ENCODE assay signal across 17 cellular contexts in the genomic region with DNA sequence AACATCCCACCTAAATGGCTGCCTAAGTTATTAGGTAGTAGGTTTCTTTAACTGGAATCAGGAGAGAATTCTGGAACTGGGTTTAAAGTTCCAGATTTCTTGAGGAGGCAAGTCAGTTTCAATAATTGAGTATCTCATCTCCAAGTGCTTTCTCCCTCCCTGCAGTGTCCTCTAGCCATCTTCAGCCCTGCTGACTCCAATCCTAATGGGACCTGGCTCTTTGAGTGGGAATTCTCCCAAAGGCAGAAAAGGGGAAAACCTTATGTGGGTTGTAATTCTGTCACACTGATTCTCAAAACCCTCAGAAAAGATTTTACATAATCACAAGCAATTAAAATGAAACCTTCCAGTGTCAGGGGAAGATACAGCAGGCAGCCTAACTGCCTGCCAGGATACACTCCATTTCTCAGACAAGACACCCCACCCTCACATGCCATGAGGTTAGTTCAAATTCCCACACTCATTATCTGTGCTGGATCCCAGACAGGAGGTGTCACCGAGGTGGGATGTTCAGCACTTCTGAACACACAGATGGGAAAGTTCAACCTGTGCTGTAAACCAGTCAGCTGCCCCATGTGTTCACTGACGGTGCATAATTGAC.
"Had no signal": no experiment of that assay in that cellular context is flagged by ENCODE, and none has a peak within 500 bp of the region (broad histone marks: within the 10 kb centered on the region; RNA-seq: fewer than 3 reads in every experiment).

No MANE protein-coding gene starts in this region.

- H3K4me3 ChIP-seq: heart left ventricle, pancreas had no signal

- H3K27ac Mint-ChIP-seq: activated CD8-positive, alpha-beta memory T cell treated with anti-CD3 and anti-CD28 coated beads, Interleukin-2, amount 10 ng/mL, durations not matched to agents 7 days and 5 days; activated T-cell treated with anti-CD3 and anti-CD28 coated beads, Interleukin-2, amount 50 U/mL, for 24 hours; endodermal cell; stimulated activated effector memory CD8-positive, alpha-beta T cell treated with anti-CD3 and anti-CD28 coated beads, Interleukin-12 subunit alpha, Interleukin-12 subunit beta, amount 100 ng/mL, for 72 hours; T-helper 2 cell treated with Interferon-gamma antibody and Interleukin-4, amounts not matched to agents 5 μg/mL and 100 μg/mL, for 36 hours; type B pancreatic cell had no signal

- H3K36me3 Mint-ChIP-seq: type B pancreatic cell had no signal

- H3K9me3 Mint-ChIP-seq: activated T-cell treated with anti-CD3 and anti-CD28 coated beads, Interleukin-2, amount 50 U/mL, for 24 hours; endodermal cell; stimulated activated effector memory CD8-positive, alpha-beta T cell treated with anti-CD3 and anti-CD28 coated beads, Interleukin-12 subunit alpha, Interleukin-12 subunit beta, amount 100 ng/mL, for 72 hours had no signal

- H3K27me3 Mint-ChIP-seq: activated CD8-positive, alpha-beta memory T cell treated with anti-CD3 and anti-CD28 coated beads, Interleukin-2, amount 10 ng/mL, durations not matched to agents 7 days and 5 days; activated naive CD8-positive, alpha-beta T cell treated with anti-CD3 and anti-CD28 coated beads for 36 hours; activated T-cell treated with anti-CD3 and anti-CD28 coated beads, Interleukin-2, amount 50 U/mL, for 24 hours; type B pancreatic cell had no signal

- H3K4me1 ChIP-seq: pancreas had no signal

- H3K27ac ChIP-seq: foreskin keratinocyte, pancreas had no signal

- H3K9me3 ChIP-seq: heart left ventricle, pancreas had no signal

- H3K27me3 ChIP-seq: foreskin keratinocyte, heart left ventricle, pancreas had no signal

- H3K36me3 ChIP-seq: heart left ventricle, pancreas had no signal

- FAIRE-seq: islet of Langerhans, pancreas had no signal

- ATAC-seq: activated CD4-positive, CD25-positive, alpha-beta regulatory T cell treated with anti-CD3 and anti-CD28 coated beads, Interleukin-2, amount 50 U/mL, for 24 hours; activated CD8-positive, alpha-beta memory T cell treated with anti-CD3 and anti-CD28 coated beads, Interleukin-2, amount 10 ng/mL, durations not matched to agents 7 days and 5 days; foreskin keratinocyte; pancreas; stimulated activated effector memory CD8-positive, alpha-beta T cell treated with anti-CD3 and anti-CD28 coated beads, Interleukin-12 subunit alpha, Interleukin-12 subunit beta, amount 100 ng/mL, for 72 hours had no signal

- DNase-seq: activated CD8-positive, alpha-beta memory T cell treated with anti-CD3 and anti-CD28 coated beads, Interleukin-2, amount 10 ng/mL, durations not matched to agents 7 days and 5 days; activated gamma-delta T cell; activated naive CD8-positive, alpha-beta T cell treated with anti-CD3 and anti-CD28 coated beads for 36 hours; activated T-cell treated with anti-CD3 and anti-CD28 coated beads, Interleukin-2, amount 50 U/mL, for 24 hours; cerebellar nuclear complex; dermis blood vessel endothelial cell; endodermal cell; foreskin keratinocyte; heart left ventricle; pancreas; substantia nigra; SW 1271 had no signal

- H3K4me3 Mint-ChIP-seq: activated CD8-positive, alpha-beta memory T cell treated with anti-CD3 and anti-CD28 coated beads, Interleukin-2, amount 10 ng/mL, durations not matched to agents 7 days and 5 days; activated naive CD8-positive, alpha-beta T cell treated with anti-CD3 and anti-CD28 coated beads for 36 hours; activated T-cell treated with anti-CD3 and anti-CD28 coated beads, Interleukin-2, amount 50 U/mL, for 24 hours; endodermal cell; stimulated activated effector memory CD8-positive, alpha-beta T cell treated with anti-CD3 and anti-CD28 coated beads, Interleukin-12 subunit alpha, Interleukin-12 subunit beta, amount 100 ng/mL, for 72 hours; T-helper 2 cell treated with Interferon-gamma antibody and Interleukin-4, amounts not matched to agents 5 μg/mL and 100 μg/mL, for 36 hours; type B pancreatic cell had no signal
